ENCODE assay signal across 12 cellular contexts in genomic region chr19:6023085-6023682, GRCh38. TPM values are rescaled to one million over a fixed set of nuclear protein-coding genes. Genes with fewer than 3 reads are reported as not detected.
A peak's percentile ranks its signal among the peaks of the same experiment; 100 is the strongest.
DNase-seq lines count a peak whose midpoint lies in the region; ATAC-seq and TF ChIP-seq lines count a peak whose summit lies in the region.
"Had no signal": no experiment of that assay in that cellular context is flagged by ENCODE, and none has a peak within 500 bp of the region (broad histone marks: within the 10 kb centered on the region; RNA-seq: fewer than 3 reads in every experiment).

No MANE protein-coding gene starts in this region.

- CTCF ChIA-PET in MCF 10A (lab: Yijun Ruan, JAX) = interaction anchor here (0.6 to 1.7 kb wide), 9 partner anchors 9 to 1296 kb away, joined by 3 to 6 read pairs (median 4); no protein-coding TSS in a partner anchor

- H3K27ac ChIP-seq in breast epithelium (no peak overlapping the region), upper lobe of right lung (peak overlapping the region; percentile 58), transverse colon (no peak overlapping the region)

- no peaks in the 10 kb centered on the region for H3K27me3 Mint-ChIP-seq in MCF 10A (ENCODE audit: insufficient read depth, unreplicated experiment)
- H3K27me3 Mint-ChIP-seq: activated CD8-positive, alpha-beta memory T cell treated with anti-CD3 and anti-CD28 coated beads, Interleukin-2, amount 10 ng/mL, durations not matched to agents 7 days and 5 days; type B pancreatic cell had no signal

- no peaks in the 10 kb centered on the region for H3K9me3 Mint-ChIP-seq in MCF 10A (ENCODE audit: unreplicated experiment)
- H3K9me3 Mint-ChIP-seq: memory B cell, type B pancreatic cell had no signal

- ATAC-seq in upper lobe of right lung = no peak

- no TSS peak for BruUV-seq in MCF 10A (replicated peaks; lab: Mats Ljungman, UMichigan)

- TF ChIP-seq POLR2A in breast epithelium (IDR thresholded peaks at IDR 0.05) (no peak), transverse colon (IDR thresholded peaks at IDR 0.05) (no peak)

- TF ChIP-seq EP300 in transverse colon (IDR thresholded peaks at IDR 0.05; ENCODE audit: low read depth) = no peak

- H3K4me1 Mint-ChIP-seq in MCF 10A (ENCODE audit: insufficient read depth, unreplicated experiment) = no peaks in the 10 kb centered on the region
- H3K4me1 Mint-ChIP-seq: memory B cell had no signal

- in situ Hi-C loops in astrocyte of the spinal cord (cut with HindIII; ENCODE audit: low sequenced_read_pairs) (no loop called here), GM13976 (cut with MboI; ENCODE audit: low sequenced_read_pairs, unreplicated experiment) (loop anchor here (10.0 kb wide), 1 partner anchor 218 kb away; the partner anchor contains the start of gene NRTN), transverse colon (cut with MboI; ENCODE audit: low pct_ligation_motif_present in 1 of 4, low pct_unique_long_range_greater_than_20kb in 1 of 4, low sequenced_read_pairs in 3 of 4) (loop anchor here in 1 of 4 donors (10.0 kb wide), 1 partner anchor 218 kb away; the partner anchor contains the start of gene NRTN)

- H3K4me3 ChIP-seq in breast epithelium (no peak overlapping the region), astrocyte of the spinal cord (ENCODE audit: low read depth, low read length) (no peak overlapping the region), kidney epithelial cell (ENCODE audit: low read depth, low read length) (no peak overlapping the region), upper lobe of right lung (no peak overlapping the region), transverse colon (no peak overlapping the region)

- H3K36me3 Mint-ChIP-seq in MCF 10A (ENCODE audit: insufficient read depth, unreplicated experiment) = peaks cover 13% of the 10 kb centered on the region
- H3K36me3 Mint-ChIP-seq: activated CD8-positive, alpha-beta memory T cell treated with anti-CD3 and anti-CD28 coated beads, Interleukin-2, amount 10 ng/mL, durations not matched to agents 7 days and 5 days; memory B cell; type B pancreatic cell had no signal

- H3K27me3 ChIP-seq in breast epithelium (no peaks in the 10 kb centered on the region), kidney epithelial cell (ENCODE audit: control insufficient read depth, insufficient read depth, low read length) (no peaks in the 10 kb centered on the region), upper lobe of right lung (no peaks in the 10 kb centered on the region), transverse colon (no peaks in the 10 kb centered on the region)

- 83 to 97% methylated on average over 5 to 21 of the region's 21 CpGs for WGBS in transverse colon (ENCODE audit: low coverage in 1 of 2), 2 donors

- no peak for TF ChIP-seq CTCF in MCF 10A (IDR thresholded peaks at IDR 0.05; ENCODE audit: unreplicated experiment)
- no peak for TF ChIP-seq CTCF in breast epithelium (IDR thresholded peaks at IDR 0.05)
- no peak for TF ChIP-seq CTCF in astrocyte of the spinal cord (IDR thresholded peaks at IDR 0.05; ENCODE audit: low read depth, low read length)
- TF ChIP-seq CTCF in kidney epithelial cell (IDR thresholded peaks at IDR 0.05; ENCODE audit: insufficient read depth, low read length, poor library complexity, severe bottlenecking) = no peak
- no peak for TF ChIP-seq CTCF in upper lobe of right lung (IDR thresholded peaks at IDR 0.05)
- TF ChIP-seq CTCF in GM13976 (IDR thresholded peaks at IDR 0.05; ENCODE audit: borderline replicate concordance, control extremely low read depth, extremely low read depth, insufficient read depth, missing control alignments) = no peak
- no peak for TF ChIP-seq CTCF in transverse colon (IDR thresholded peaks at IDR 0.05)

- intact Hi-C loops in MCF 10A (cut with micrococcal nuclease) (no loop called here), breast epithelium (cut with DNase I; ENCODE audit: low total_unique reads) (loop anchor here (5.0 kb wide), 1 partner anchor 36 kb away; no protein-coding TSS in a partner anchor), upper lobe of right lung (cut with DNase I) (no loop called here), transverse colon (cut with DNase I; ENCODE audit: low total_unique reads) (no loop called here)

- POLR2A ChIA-PET in MCF 10A (lab: Yijun Ruan, JAX) = interaction anchor here (0.7 kb wide), 1 partner anchor 62 kb away, joined by 3 read pairs; no protein-coding TSS in a partner anchor

- H3K4me3 Mint-ChIP-seq in MCF 10A (ENCODE audit: unreplicated experiment) = no peak overlapping the region
- H3K4me3 Mint-ChIP-seq: activated CD8-positive, alpha-beta memory T cell treated with anti-CD3 and anti-CD28 coated beads, Interleukin-2, amount 10 ng/mL, durations not matched to agents 7 days and 5 days; memory B cell; type B pancreatic cell had no signal

- H3K9me3 ChIP-seq in breast epithelium (no peaks in the 10 kb centered on the region), upper lobe of right lung (no peaks in the 10 kb centered on the region), transverse colon (no peaks in the 10 kb centered on the region)

- no peaks in the 10 kb centered on the region for H3K36me3 ChIP-seq in breast epithelium
- no peaks in the 10 kb centered on the region for H3K36me3 ChIP-seq in kidney epithelial cell (ENCODE audit: control insufficient read depth, insufficient read depth, low read length)
- peaks cover 3% of the 10 kb centered on the region for H3K36me3 ChIP-seq in upper lobe of right lung
- no peaks in the 10 kb centered on the region for H3K36me3 ChIP-seq in transverse colon

- H3K27ac Mint-ChIP-seq in MCF 10A (ENCODE audit: low read depth, unreplicated experiment) = no peak overlapping the region
- H3K27ac Mint-ChIP-seq: activated CD8-positive, alpha-beta memory T cell treated with anti-CD3 and anti-CD28 coated beads, Interleukin-2, amount 10 ng/mL, durations not matched to agents 7 days and 5 days; memory B cell; type B pancreatic cell had no signal

- DNase-seq in MCF 10A (ENCODE audit: unreplicated experiment) = peak; percentile 10
- no peak for DNase-seq in breast epithelium (ENCODE audit: low spot score in 2 of 2)
- peak; percentile 36 for DNase-seq in astrocyte of the spinal cord (ENCODE audit: low read depth, low spot score)
- peak; percentile 35 for DNase-seq in kidney epithelial cell (ENCODE audit: low read depth)
- DNase-seq in upper lobe of right lung = no peak
- DNase-seq in GM13976 (ENCODE audit: low spot score) = no peak
- DNase-seq in transverse colon = no peak
- DNase-seq in NCI-H2171 treated with DMSO at 0.1 percent for 48 hours (lab: John Stamatoyannopoulos, UW) = no peak
- DNase-seq: activated CD8-positive, alpha-beta memory T cell treated with anti-CD3 and anti-CD28 coated beads, Interleukin-2, amount 10 ng/mL, durations not matched to agents 7 days and 5 days; NCI-H187 treated with DMSO at 0.1 percent for 48 hours had no signal

- H3K4me1 ChIP-seq in breast epithelium (no peaks in the 10 kb centered on the region), upper lobe of right lung (peaks cover 5% of the 10 kb centered on the region), transverse colon (no peaks in the 10 kb centered on the region)

RNA-seq across cellular contexts. Expression of gene RANBP3, which starts 45.2 kb away (rescaled TPM):
- total RNA-seq in MCF 10A (2022) = 57.9 and 59.5 TPM in 2 replicates
- total RNA-seq in breast epithelium = 10 to 100 TPM; 54.4 to 66.2 (median 64.9) TPM
- 70.0 and 76.1 TPM in 2 replicates for total RNA-seq in kidney epithelial cell
- 65.5 TPM for total RNA-seq in upper lobe of right lung
- total RNA-seq in transverse colon = 100 to 1,000 TPM in 1 of 4 donors, 10 to 100 TPM in 3; 58.9 to 175 (median 65.0) TPM

Comparison
In these comparisons a context has a peak if more than half of its experiments do, and no peak if none do; other contexts are left out.
1. DNase-seq: peak in MCF 10A (single experiment), astrocyte of the spinal cord (single experiment) and kidney epithelial cell (single experiment); none in breast epithelium (0 of 2), upper lobe of right lung (single experiment), GM13976 (single experiment), transverse colon (single experiment) and NCI-H2171 treated with DMSO at 0.1 percent for 48 hours (single experiment).